Comparison of ENCODE assay signal across 15 cellular contexts in genomic region chr18:41206341-41206740, GRCh38.
DNase-seq lines count a peak whose midpoint lies in the region; TF ChIP-seq lines count a peak whose summit lies in the region.
"Had no signal": no experiment of that assay in that cellular context is flagged by ENCODE, and none has a peak within 500 bp of the region (broad histone marks: within the 10 kb centered on the region; RNA-seq: fewer than 3 reads in every experiment).

No MANE protein-coding gene starts in this region.

- intact Hi-C loops in breast epithelium (cut with DNase I; ENCODE audit: low total_unique reads), result no loop called here

- H3K27ac ChIP-seq in breast epithelium, result no peak overlapping the region
- H3K27ac ChIP-seq: BLaER1 treated with 17β-estradiol and CSF1 and Interleukin-3, amounts not matched to agents 10 nM and 100 nM; GM23248 had no signal

- TF ChIP-seq POLR2A in breast epithelium (IDR thresholded peaks at IDR 0.05), result no peak

- in situ Hi-C loops in GM13976 (cut with MboI; ENCODE audit: low sequenced_read_pairs, unreplicated experiment), result no loop called here

- H3K4me1 ChIP-seq in breast epithelium, result no peaks in the 10 kb centered on the region
- H3K4me1 ChIP-seq: BLaER1 treated with 17β-estradiol and CSF1 and Interleukin-3, amounts not matched to agents 10 nM and 100 nM had no signal

- H3K9me3 ChIP-seq in breast epithelium, result no peaks in the 10 kb centered on the region
- H3K9me3 ChIP-seq: BLaER1 treated with 17β-estradiol and CSF1 and Interleukin-3, amounts not matched to agents 10 nM and 100 nM had no signal

- TF ChIP-seq CTCF in GM13976 (IDR thresholded peaks at IDR 0.05; ENCODE audit: borderline replicate concordance, control extremely low read depth, extremely low read depth, insufficient read depth, missing control alignments) (no peak), breast epithelium (IDR thresholded peaks at IDR 0.05) (no peak)

- H3K27me3 ChIP-seq in breast epithelium, result no peaks in the 10 kb centered on the region
- H3K27me3 ChIP-seq: BLaER1 treated with 17β-estradiol and CSF1 and Interleukin-3, amounts not matched to agents 10 nM and 100 nM had no signal

- no peaks in the 10 kb centered on the region for H3K36me3 ChIP-seq in breast epithelium
- H3K36me3 ChIP-seq: BLaER1 treated with 17β-estradiol and CSF1 and Interleukin-3, amounts not matched to agents 10 nM and 100 nM had no signal

- no peak overlapping the region for H3K4me3 ChIP-seq in breast epithelium
- H3K4me3 ChIP-seq: BLaER1 treated with 17β-estradiol and CSF1 and Interleukin-3, amounts not matched to agents 10 nM and 100 nM; GM12878; GM23248 had no signal

- DNase-seq in NCI-H82 (lab: John Stamatoyannopoulos, UW) (peak; percentile 27), NCI-H82 treated with DMSO at 0.1 percent for 48 hours (lab: John Stamatoyannopoulos, UW; ENCODE audit: unreplicated experiment) (no peak), NCI-H2171 (lab: John Stamatoyannopoulos, UW) (peak; percentile 12), cerebellum (ENCODE audit: low spot score) (peak; percentile 6), GM13976 (ENCODE audit: low spot score) (no peak), breast epithelium (ENCODE audit: low spot score in 2 of 2) (no peak), NCI-H69 (lab: John Stamatoyannopoulos, UW) (no peak)
- DNase-seq: ACHN; CD4-positive, CD25-positive, alpha-beta regulatory T cell; DMS 273 treated with DMSO at 0.1 percent for 48 hours; GM23248; H7; KG1 had no signal

Comparison
In these comparisons a context has a peak if more than half of its experiments do, and no peak if none do; other contexts are left out.
1. DNase-seq: peak in NCI-H82 (single experiment), NCI-H2171 (single experiment) and cerebellum (single experiment); none in NCI-H82 treated with DMSO at 0.1 percent for 48 hours (single experiment), GM13976 (single experiment), breast epithelium (0 of 2) and NCI-H69 (single experiment).